In the genomic region with DNA sequence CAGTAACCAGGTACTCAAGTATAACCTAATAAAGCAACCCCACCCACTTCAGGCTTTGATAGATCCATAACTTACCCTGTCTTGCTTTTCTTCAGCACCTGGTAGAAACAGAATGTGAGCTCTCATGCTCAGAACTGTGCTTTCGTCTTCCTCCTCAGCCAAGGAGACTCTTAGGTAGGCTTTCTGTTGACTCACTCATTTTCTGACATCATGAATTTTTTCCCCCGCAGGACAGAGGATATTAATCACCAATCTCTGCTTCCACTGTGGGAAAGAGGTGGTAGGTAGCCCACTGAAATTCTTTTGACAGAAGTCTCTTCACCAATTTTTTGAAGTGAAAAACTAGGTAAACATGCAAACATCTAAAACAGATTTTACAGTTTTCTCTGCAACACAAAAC, we compare ENCODE assay signal across 1 cellular context.
TF ChIP-seq lines count a peak whose summit lies in the region.

No MANE protein-coding gene starts in this region.

TF ChIP-seq in H1, 55 proteins besides CTCF, POLR2A, EP300 and RAD21 (continued from another document):
- TF ChIP-seq ATF2 (IDR thresholded peaks at IDR 0.05; ENCODE audit: low read length), result no peak
- TF ChIP-seq NANOG (IDR thresholded peaks at IDR 0.05; ENCODE audit: insufficient read depth, low read depth, low read length, poor library complexity, severe bottlenecking), result no peak
- TF ChIP-seq ATF3 (IDR thresholded peaks at IDR 0.05; ENCODE audit: insufficient read depth, low read depth, low read length), result no peak
- no peak for TF ChIP-seq SIRT6 (IDR thresholded peaks at IDR 0.05; ENCODE audit: low read length)
- TF ChIP-seq SP4 (IDR thresholded peaks at IDR 0.05; ENCODE audit: low read length), result no peak
TF ChIP-seq in H1: peak in this region for 0.
